In the genomic region with DNA sequence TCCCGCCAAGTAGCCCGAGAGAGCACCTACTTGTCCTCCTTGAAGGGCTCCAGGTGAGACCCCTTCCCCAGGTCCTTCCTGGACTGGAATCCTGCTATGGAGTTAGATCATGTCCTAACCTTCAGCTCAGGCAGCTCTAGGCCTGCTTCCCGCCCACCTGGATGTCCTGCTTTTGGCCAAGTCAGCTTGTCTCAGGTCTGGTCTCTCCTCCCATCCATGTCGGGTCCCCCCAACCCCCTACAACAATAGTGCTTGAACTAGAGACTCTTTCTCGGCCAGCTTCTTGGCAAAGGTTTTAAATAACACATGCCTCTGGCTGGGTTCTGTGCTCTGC, we compare ENCODE assay signal across 1 cellular context.
A peak's percentile ranks its signal among the peaks of the same experiment; 100 is the strongest.
TF ChIP-seq lines count a peak whose summit lies in the region.

No MANE protein-coding gene starts in this region.

TF ChIP-seq in K562, 482 proteins besides CTCF, POLR2A, EP300 and RAD21:
- TF ChIP-seq, protein P1, sequence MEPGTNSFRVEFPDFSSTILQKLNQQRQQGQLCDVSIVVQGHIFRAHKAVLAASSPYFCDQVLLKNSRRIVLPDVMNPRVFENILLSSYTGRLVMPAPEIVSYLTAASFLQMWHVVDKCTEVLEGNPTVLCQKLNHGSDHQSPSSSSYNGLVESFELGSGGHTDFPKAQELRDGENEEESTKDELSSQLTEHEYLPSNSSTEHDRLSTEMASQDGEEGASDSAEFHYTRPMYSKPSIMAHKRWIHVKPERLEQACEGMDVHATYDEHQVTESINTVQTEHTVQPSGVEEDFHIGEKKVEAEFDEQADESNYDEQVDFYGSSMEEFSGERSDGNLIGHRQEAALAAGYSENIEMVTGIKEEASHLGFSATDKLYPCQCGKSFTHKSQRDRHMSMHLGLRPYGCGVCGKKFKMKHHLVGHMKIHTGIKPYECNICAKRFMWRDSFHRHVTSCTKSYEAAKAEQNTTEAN (CRISPR knock-in tag; IDR thresholded peaks at IDR 0.05): no peak
- TF ChIP-seq POLR2AphosphoS5 (IDR thresholded peaks at IDR 0.05; ENCODE audit: control insufficient read depth, insufficient read depth, low read depth, low read length): 0 out of 2 replicates have a peak, but pooled peaks have one; percentile 23
